Comparison of ENCODE assay signal across 19 cellular contexts in the genomic region with DNA sequence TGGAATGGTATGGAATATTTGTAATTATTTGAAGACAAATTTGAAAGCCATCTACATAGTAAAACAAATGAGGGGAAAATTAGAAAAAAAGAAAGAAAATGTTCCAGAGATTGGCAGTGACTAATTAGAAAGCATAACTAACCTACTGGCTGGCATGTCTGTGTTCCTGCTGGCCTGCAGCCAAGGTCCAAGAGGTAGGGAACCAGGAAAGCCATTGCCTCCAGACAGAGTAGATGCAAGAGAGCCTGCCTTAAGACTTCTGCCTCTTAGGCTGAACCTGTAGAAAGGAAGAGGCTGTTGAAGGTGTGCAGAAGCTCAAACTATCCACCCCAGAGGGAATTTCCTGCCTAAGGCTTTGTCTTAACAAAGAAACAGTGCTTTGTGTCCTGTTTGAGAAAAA.
"Had no signal": no experiment of that assay in that cellular context is flagged by ENCODE, and none has a peak within 500 bp of the region (broad histone marks: within the 10 kb centered on the region; RNA-seq: fewer than 3 reads in every experiment).

No MANE protein-coding gene starts in this region.

- H3K9me3 ChIP-seq: pancreas, psoas muscle, testis, vagina had no signal

- DNase-seq: activated CD4-positive, alpha-beta memory T cell treated with anti-CD3 and anti-CD28 coated beads for 36 hours; activated CD4-positive, alpha-beta T cell treated with anti-CD3 and anti-CD28 coated beads for 48 hours; activated effector memory CD4-positive, alpha-beta T cell treated with Interleukin-2 at 50 U/mL for 16 hours; activated naive CD4-positive, alpha-beta T cell treated with anti-CD3 and anti-CD28 coated beads for 36 hours; activated T-cell treated with anti-CD3 and anti-CD28 coated beads, Interleukin-2, amount 50 U/mL, for 48 hours; effector CD4-positive, alpha-beta T cell; glutamatergic neuron; hippocampal formation; mesenchymal stem cell; nephron progenitor cell; psoas muscle; stimulated activated CD4-positive, alpha-beta T cell treated with anti-CD3 and anti-CD28 coated beads, Interleukin-15, amount 100 ng/mL, for 24 hours; stimulated activated naive B cell treated with anti-CD40 and anti-IgM and Interleukin-4, amounts not matched to agents 10 μg/mL and 1 μg/mL and 100 μg/mL, for 72 hours; T-helper 17 cell; testis had no signal

- ATAC-seq: pancreas; psoas muscle; right cardiac atrium; stimulated activated naive B cell treated with anti-CD40 and anti-IgM and Interleukin-4, amounts not matched to agents 10 μg/mL and 1 μg/mL and 100 μg/mL, for 72 hours; T-helper 17 cell had no signal

- H3K36me3 ChIP-seq: pancreas, vagina had no signal

- H3K27me3 ChIP-seq: pancreas, testis, vagina had no signal

- H3K4me2 ChIP-seq: smooth muscle cell had no signal

- H3K4me3 ChIP-seq: pancreas, psoas muscle, smooth muscle cell, testis, vagina had no signal

- H3K27ac ChIP-seq: pancreas, psoas muscle, testis, vagina had no signal

- H3K4me1 ChIP-seq: pancreas, psoas muscle, testis, vagina had no signal
